1 cellular context compared by ENCODE assay signal in the genomic region with DNA sequence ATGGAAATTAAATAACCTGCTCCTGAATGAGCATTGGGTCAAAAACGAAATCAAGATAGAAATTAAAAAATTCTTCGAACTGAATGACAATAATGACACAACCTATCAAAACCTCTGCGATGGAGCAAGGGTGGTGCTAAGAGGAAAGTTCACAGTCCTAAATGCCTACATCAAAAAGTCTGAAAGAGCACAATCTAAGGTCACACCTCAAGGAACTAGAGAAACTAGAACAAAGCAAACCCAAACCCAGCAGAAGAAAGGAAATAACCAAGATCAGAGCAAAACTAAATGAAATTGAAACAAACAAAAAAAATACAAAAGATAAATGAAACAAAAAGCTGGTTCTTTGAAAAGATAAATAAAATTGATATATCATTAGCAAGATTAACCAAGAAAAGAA.
TF ChIP-seq lines count a peak whose summit lies in the region.

No MANE protein-coding gene starts in this region.

TF ChIP-seq in HEK293, 187 proteins besides CTCF, POLR2A, EP300 and RAD21:
- TF ChIP-seq, protein P1, sequence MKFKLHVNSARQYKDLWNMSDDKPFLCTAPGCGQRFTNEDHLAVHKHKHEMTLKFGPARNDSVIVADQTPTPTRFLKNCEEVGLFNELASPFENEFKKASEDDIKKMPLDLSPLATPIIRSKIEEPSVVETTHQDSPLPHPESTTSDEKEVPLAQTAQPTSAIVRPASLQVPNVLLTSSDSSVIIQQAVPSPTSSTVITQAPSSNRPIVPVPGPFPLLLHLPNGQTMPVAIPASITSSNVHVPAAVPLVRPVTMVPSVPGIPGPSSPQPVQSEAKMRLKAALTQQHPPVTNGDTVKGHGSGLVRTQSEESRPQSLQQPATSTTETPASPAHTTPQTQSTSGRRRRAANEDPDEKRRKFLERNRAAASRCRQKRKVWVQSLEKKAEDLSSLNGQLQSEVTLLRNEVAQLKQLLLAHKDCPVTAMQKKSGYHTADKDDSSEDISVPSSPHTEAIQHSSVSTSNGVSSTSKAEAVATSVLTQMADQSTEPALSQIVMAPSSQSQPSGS (tag by site-specific recombination; IDR thresholded peaks at IDR 0.05; ENCODE audit: low read depth): 0 out of 2 replicates have a peak, but pooled peaks have one; percentile 34
